ENCODE assay signal across 18 cellular contexts in genomic region chr1:204350265-204350664, GRCh38. TPM values are rescaled to one million over a fixed set of nuclear protein-coding genes. Genes with fewer than 3 reads are reported as not detected.
DNase-seq lines count a peak whose midpoint lies in the region; ATAC-seq and TF ChIP-seq lines count a peak whose summit lies in the region.
"Had no signal": no experiment of that assay in that cellular context is flagged by ENCODE, and none has a peak within 500 bp of the region (broad histone marks: within the 10 kb centered on the region; RNA-seq: fewer than 3 reads in every experiment).

No MANE protein-coding gene starts in this region.

- no peak overlapping the region for H3K4me3 Mint-ChIP-seq in stimulated activated effector memory CD8-positive, alpha-beta T cell treated with anti-CD3 and anti-CD28 coated beads, Interleukin-12 subunit alpha, Interleukin-12 subunit beta, amount 100 ng/mL, for 72 hours
- H3K4me3 Mint-ChIP-seq: activated T-helper 17 cell treated with anti-CD3 and anti-CD28 coated beads, Interleukin-2, amount 50 U/mL, for 72 hours; immature natural killer cell; memory B cell had no signal

- H3K9me3 Mint-ChIP-seq in stimulated activated effector memory CD8-positive, alpha-beta T cell treated with anti-CD3 and anti-CD28 coated beads, Interleukin-12 subunit alpha, Interleukin-12 subunit beta, amount 100 ng/mL, for 72 hours: no peaks in the 10 kb centered on the region
- H3K9me3 Mint-ChIP-seq: activated T-helper 17 cell treated with anti-CD3 and anti-CD28 coated beads, Interleukin-2, amount 50 U/mL, for 72 hours; immature natural killer cell; memory B cell had no signal

- no peaks in the 10 kb centered on the region for H3K36me3 Mint-ChIP-seq in stimulated activated effector memory CD8-positive, alpha-beta T cell treated with anti-CD3 and anti-CD28 coated beads, Interleukin-12 subunit alpha, Interleukin-12 subunit beta, amount 100 ng/mL, for 72 hours
- H3K36me3 Mint-ChIP-seq: immature natural killer cell, memory B cell had no signal

- ATAC-seq in SK-N-SH treated with all-trans-retinoic acid at 6 μM for 48 hours (0 out of 3 replicates have a peak, but pooled peaks have one; percentile 8), GM19035 (IDR thresholded peaks at IDR 0.05; ENCODE audit: unreplicated experiment) (no peak)
- no peak for ATAC-seq in stimulated activated effector memory CD8-positive, alpha-beta T cell treated with anti-CD3 and anti-CD28 coated beads, Interleukin-12 subunit alpha, Interleukin-12 subunit beta, amount 100 ng/mL, for 72 hours
- ATAC-seq: activated T-helper 17 cell treated with anti-CD3 and anti-CD28 coated beads, Interleukin-2, amount 50 U/mL, for 72 hours; PC-3 had no signal

- in situ Hi-C loops in ACHN (cut with HindIII; ENCODE audit: low pct_ligation_motif_present, low pct_unique_long_range_greater_than_20kb, low sequenced_read_pairs): loop anchor here (25.0 kb wide), 1 partner anchor 188 kb away; the partner anchor contains the start of genes ETNK2 and REN

- H3K4me1 Mint-ChIP-seq in stimulated activated effector memory CD8-positive, alpha-beta T cell treated with anti-CD3 and anti-CD28 coated beads, Interleukin-12 subunit alpha, Interleukin-12 subunit beta, amount 100 ng/mL, for 72 hours: peaks cover 14% of the 10 kb centered on the region
- H3K4me1 Mint-ChIP-seq: memory B cell had no signal

- no peak for DNase-seq in stimulated activated effector memory CD8-positive, alpha-beta T cell treated with anti-CD3 and anti-CD28 coated beads, Interleukin-12 subunit alpha, Interleukin-12 subunit beta, amount 100 ng/mL, for 72 hours (ENCODE audit: low spot score in 2 of 2)
- DNase-seq in H4 (ENCODE audit: low spot score) (no peak), ACHN (no peak)
- DNase-seq: activated CD4-positive, alpha-beta T cell treated with anti-CD3 and anti-CD28 coated beads for 1 hour; immature natural killer cell; MV-4-11; NCI-H526 treated with DMSO at 0.1 percent for 48 hours; PC-3; stimulated activated CD4-positive, alpha-beta T cell treated with anti-CD3 and anti-CD28 coated beads, Interleukin-4, amount 100 ng/mL, for 4 hours; stimulated activated CD8-positive, alpha-beta memory T cell treated with anti-CD3 and anti-CD28 coated beads, Interleukin-4, amount 100 ng/mL, for 48 hours had no signal

- peaks cover 5% of the 10 kb centered on the region for H3K4me1 ChIP-seq in endocrine pancreas (ENCODE audit: control insufficient read depth, insufficient read depth, low read length)
- peaks cover 42 to 58% of the 10 kb centered on the region in 2 donors for H3K4me1 ChIP-seq in mucosa of rectum (ENCODE audit: control insufficient read depth in 2 of 2, insufficient read depth in 2 of 2, low read length in 2 of 2)

- H3K27ac ChIP-seq in mucosa of rectum (ENCODE audit: low read depth in 2 of 2, low read length in 2 of 2): peak overlapping the region; percentile 86 to 92
- H3K27ac ChIP-seq: thoracic aorta had no signal

- H3K27ac Mint-ChIP-seq in stimulated activated effector memory CD8-positive, alpha-beta T cell treated with anti-CD3 and anti-CD28 coated beads, Interleukin-12 subunit alpha, Interleukin-12 subunit beta, amount 100 ng/mL, for 72 hours: peak overlapping the region; percentile 40
- H3K27ac Mint-ChIP-seq: activated T-helper 17 cell treated with anti-CD3 and anti-CD28 coated beads, Interleukin-2, amount 50 U/mL, for 72 hours; immature natural killer cell; memory B cell had no signal

- H3K9ac ChIP-seq in endocrine pancreas (ENCODE audit: control insufficient read depth, insufficient read depth, low read length): peak overlapping the region; percentile 6
- peak overlapping the region in 1 of 2 donors; percentile 2 for H3K9ac ChIP-seq in mucosa of rectum (ENCODE audit: low read depth in 1 of 2, low read length in 2 of 2)

- no peaks in the 10 kb centered on the region for H3K27me3 ChIP-seq in endocrine pancreas (ENCODE audit: control insufficient read depth, insufficient read depth, low read length)
- H3K27me3 ChIP-seq in mucosa of rectum (ENCODE audit: control insufficient read depth in 2 of 2, insufficient read depth in 2 of 2, low read length in 2 of 2): no peaks in the 10 kb centered on the region

- H3K9me3 ChIP-seq in endocrine pancreas (ENCODE audit: control insufficient read depth, low read length): no peaks in the 10 kb centered on the region
- H3K9me3 ChIP-seq in mucosa of rectum (ENCODE audit: control insufficient read depth in 2 of 2, low read length in 2 of 2): no peaks in the 10 kb centered on the region
- H3K9me3 ChIP-seq: thoracic aorta had no signal

- no peaks in the 10 kb centered on the region for H3K36me3 ChIP-seq in endocrine pancreas (ENCODE audit: control insufficient read depth, insufficient read depth, low read length)
- H3K36me3 ChIP-seq in mucosa of rectum (ENCODE audit: control insufficient read depth in 2 of 2, insufficient read depth in 2 of 2, low read length in 2 of 2): no peaks in the 10 kb centered on the region
- H3K36me3 ChIP-seq: thoracic aorta had no signal

- H3K4me3 ChIP-seq in endocrine pancreas (ENCODE audit: control insufficient read depth, insufficient read depth, low read length) (no peak overlapping the region), mucosa of rectum (ENCODE audit: low read length in 2 of 2) (no peak overlapping the region)
- H3K4me3 ChIP-seq: K562, thoracic aorta had no signal

TF ChIP-seq in SK-N-SH treated with all-trans-retinoic acid at 6 μM for 48 hours, 23 proteins besides CTCF, POLR2A, EP300 and RAD21:
- TF ChIP-seq TSHZ2 (CRISPR knock-in tag; IDR thresholded peaks at IDR 0.05) (no peak), ZNF565 (CRISPR knock-in tag; conservative IDR thresholded peaks at IDR 0.05; ENCODE audit: low read depth) (no peak), ZFP30 (CRISPR knock-in tag; IDR thresholded peaks at IDR 0.05) (no peak), POU6F1 (CRISPR knock-in tag; IDR thresholded peaks at IDR 0.05; ENCODE audit: borderline replicate concordance, low read depth) (no peak), ARNTL (CRISPR knock-in tag; IDR thresholded peaks at IDR 0.05; ENCODE audit: borderline replicate concordance, low read depth) (no peak), RARB (CRISPR knock-in tag; IDR thresholded peaks at IDR 0.05) (no peak), ESRRG (CRISPR knock-in tag; IDR thresholded peaks at IDR 0.05) (no peak), TOX (CRISPR knock-in tag; IDR thresholded peaks at IDR 0.05; ENCODE audit: borderline replicate concordance) (no peak), ZFP3 (CRISPR knock-in tag; IDR thresholded peaks at IDR 0.05) (no peak)

RNA-seq across cellular contexts. Expression of gene PLEKHA6, which starts 9.5 kb away (rescaled TPM):
- total RNA-seq in H4 (2014; rRNA removed; shearing (Covaris generic)): 1.2 and 3.4 TPM in 2 replicates
